ENCODE assay signal across 11 cellular contexts in genomic region chr1:94919241-94920030, GRCh38. TPM values are rescaled to one million over a fixed set of nuclear protein-coding genes. Genes with fewer than 3 reads are reported as not detected.
DNase-seq lines count a peak whose midpoint lies in the region; ATAC-seq and TF ChIP-seq lines count a peak whose summit lies in the region.
"Had no signal": no experiment of that assay in that cellular context is flagged by ENCODE, and none has a peak within 500 bp of the region (broad histone marks: within the 10 kb centered on the region; RNA-seq: fewer than 3 reads in every experiment).

No MANE protein-coding gene starts in this region.

- H3K9me3 Mint-ChIP-seq in GM23338, result no peaks in the 10 kb centered on the region
- H3K9me3 Mint-ChIP-seq: stimulated activated naive CD8-positive, alpha-beta T cell treated with anti-CD3 and anti-CD28 coated beads, Interleukin-15, Interleukin-2, amounts not matched to agents 100 ng/mL and 50 ng/mL, for 24 hours had no signal

- no peak overlapping the region for H3K27ac Mint-ChIP-seq in GM23338
- H3K27ac Mint-ChIP-seq: activated CD8-positive, alpha-beta T cell treated with anti-CD3 and anti-CD28 coated beads, Interleukin-2, amount 10 ng/mL, durations not matched to agents 7 days and 5 days; stimulated activated naive CD8-positive, alpha-beta T cell treated with anti-CD3 and anti-CD28 coated beads, Interleukin-15, Interleukin-2, amounts not matched to agents 100 ng/mL and 50 ng/mL, for 24 hours had no signal

- peaks cover 96% of the 10 kb centered on the region for H4K20me1 ChIP-seq in GM23338 (replicated peaks; ENCODE audit: insufficient read depth)

- H3K36me3 ChIP-seq in GM23338 (ENCODE audit: insufficient read depth) (no peaks in the 10 kb centered on the region), sigmoid colon (no peaks in the 10 kb centered on the region)

- peaks cover 66% of the 10 kb centered on the region for H3K4me1 Mint-ChIP-seq in GM23338

- H3K27me3 Mint-ChIP-seq in GM23338 (ENCODE audit: insufficient read depth, low read depth, poor library complexity), result peaks cover 5% of the 10 kb centered on the region

- no peak overlapping the region for H2AFZ ChIP-seq in GM23338

- no peak for TF ChIP-seq POLR2A in sigmoid colon (IDR thresholded peaks at IDR 0.05)
- no peak for TF ChIP-seq POLR2A in GM18505 (IDR thresholded peaks at IDR 0.05; ENCODE audit: borderline replicate concordance, extremely low read depth, insufficient read depth, insufficient read length)

- H3K4me1 ChIP-seq in GM23338 (ENCODE audit: insufficient read depth) (peaks cover 53% of the 10 kb centered on the region), sigmoid colon (peaks cover 0 to 99% (median 80%) of the 10 kb centered on the region in 4 donors)

- peak overlapping the region; percentile 56 for H3K4me2 ChIP-seq in GM23338

- ATAC-seq in GM23338 (peak; percentile 17), GM18505 (IDR thresholded peaks at IDR 0.05; ENCODE audit: unreplicated experiment) (no peak)
- ATAC-seq: activated CD8-positive, alpha-beta T cell treated with anti-CD3 and anti-CD28 coated beads, Interleukin-2, amount 10 ng/mL, durations not matched to agents 7 days and 5 days had no signal

- no peak overlapping the region for H3K27ac ChIP-seq in GM23338 (ENCODE audit: low read depth)
- peak overlapping the region; percentile 28 to 99 (median 64) for H3K27ac ChIP-seq in sigmoid colon

- H3K4me3 Mint-ChIP-seq in GM23338, result no peak overlapping the region; the same call in 2 of the 3 replicates
- H3K4me3 Mint-ChIP-seq: activated CD8-positive, alpha-beta T cell treated with anti-CD3 and anti-CD28 coated beads, Interleukin-2, amount 10 ng/mL, durations not matched to agents 7 days and 5 days; stimulated activated naive CD8-positive, alpha-beta T cell treated with anti-CD3 and anti-CD28 coated beads, Interleukin-15, Interleukin-2, amounts not matched to agents 100 ng/mL and 50 ng/mL, for 24 hours had no signal

- DNase-seq in GM23338 (ENCODE audit: low spot score) (no peak), SK-MEL-5 (ENCODE audit: low read depth, low spot score) (peak; percentile 48), foreskin melanocyte (peak; percentile 52), sigmoid colon (no peak), NCI-H510A treated with DMSO at 0.1 percent for 48 hours (lab: John Stamatoyannopoulos, UW) (no peak), NCI-H1105 treated with DMSO at 0.1 percent for 48 hours (lab: John Stamatoyannopoulos, UW) (no peak), pons (ENCODE audit: low spot score) (no peak)
- DNase-seq: activated CD8-positive, alpha-beta T cell treated with anti-CD3 and anti-CD28 coated beads, Interleukin-2, amount 10 ng/mL, durations not matched to agents 7 days and 5 days; HCEC 1CT had no signal

- H3K4me3 ChIP-seq in GM23338, result no peak overlapping the region
- peak overlapping the region in 1 of 4 donors; percentile 4 for H3K4me3 ChIP-seq in sigmoid colon

- H3K27me3 ChIP-seq in GM23338 (ENCODE audit: insufficient read depth) (no peaks in the 10 kb centered on the region), sigmoid colon (no peaks in the 10 kb centered on the region)

- TF ChIP-seq CTCF in GM23338 (conservative IDR thresholded peaks at IDR 0.05; ENCODE audit: low read depth in 2 of 2), result no peak
- no peak for TF ChIP-seq CTCF in sigmoid colon (IDR thresholded peaks at IDR 0.05)

- intact Hi-C loops in sigmoid colon (cut with DNase I), result loop anchor here (10.0 kb wide), 1 partner anchor 505 kb away; the partner anchor contains the start of gene ABCD3

- H3K9me3 ChIP-seq in sigmoid colon, result no peaks in the 10 kb centered on the region

- 53 to 79% methylated on average over 4 of the region's 4 CpGs for WGBS in sigmoid colon, 2 donors

- in situ Hi-C loops in SK-MEL-5 (cut with HindIII; ENCODE audit: low pct_unique_long_range_greater_than_20kb, low sequenced_read_pairs), result no loop called here

- H3K36me3 Mint-ChIP-seq in GM23338 (ENCODE audit: low read depth), result peaks cover 38% of the 10 kb centered on the region; the same call in 2 of the 3 replicates

- no peak for TF ChIP-seq EP300 in sigmoid colon (IDR thresholded peaks at IDR 0.05)

- H3K9me2 ChIP-seq in GM23338 (ENCODE audit: insufficient read depth), result peaks cover 3% of the 10 kb centered on the region

- no peaks in the 10 kb centered on the region for H3F3A ChIP-seq in GM23338 (replicated peaks; ENCODE audit: low read depth)

- H3K79me2 ChIP-seq in GM23338 (replicated peaks; ENCODE audit: insufficient read depth), result peaks cover 100% of the 10 kb centered on the region

TF ChIP-seq in GM23338, 12 proteins besides CTCF, POLR2A, EP300 and RAD21 (continues in another document):
- no peak for TF ChIP-seq ZNF114 (CRISPR knock-in tag; IDR thresholded peaks at IDR 0.05)
- no peak for TF ChIP-seq STAT1 (IDR thresholded peaks at IDR 0.05; ENCODE audit: unreplicated experiment)
- no peak for TF ChIP-seq JUNB (IDR thresholded peaks at IDR 0.05; ENCODE audit: unreplicated experiment)
- TF ChIP-seq, protein P1, sequence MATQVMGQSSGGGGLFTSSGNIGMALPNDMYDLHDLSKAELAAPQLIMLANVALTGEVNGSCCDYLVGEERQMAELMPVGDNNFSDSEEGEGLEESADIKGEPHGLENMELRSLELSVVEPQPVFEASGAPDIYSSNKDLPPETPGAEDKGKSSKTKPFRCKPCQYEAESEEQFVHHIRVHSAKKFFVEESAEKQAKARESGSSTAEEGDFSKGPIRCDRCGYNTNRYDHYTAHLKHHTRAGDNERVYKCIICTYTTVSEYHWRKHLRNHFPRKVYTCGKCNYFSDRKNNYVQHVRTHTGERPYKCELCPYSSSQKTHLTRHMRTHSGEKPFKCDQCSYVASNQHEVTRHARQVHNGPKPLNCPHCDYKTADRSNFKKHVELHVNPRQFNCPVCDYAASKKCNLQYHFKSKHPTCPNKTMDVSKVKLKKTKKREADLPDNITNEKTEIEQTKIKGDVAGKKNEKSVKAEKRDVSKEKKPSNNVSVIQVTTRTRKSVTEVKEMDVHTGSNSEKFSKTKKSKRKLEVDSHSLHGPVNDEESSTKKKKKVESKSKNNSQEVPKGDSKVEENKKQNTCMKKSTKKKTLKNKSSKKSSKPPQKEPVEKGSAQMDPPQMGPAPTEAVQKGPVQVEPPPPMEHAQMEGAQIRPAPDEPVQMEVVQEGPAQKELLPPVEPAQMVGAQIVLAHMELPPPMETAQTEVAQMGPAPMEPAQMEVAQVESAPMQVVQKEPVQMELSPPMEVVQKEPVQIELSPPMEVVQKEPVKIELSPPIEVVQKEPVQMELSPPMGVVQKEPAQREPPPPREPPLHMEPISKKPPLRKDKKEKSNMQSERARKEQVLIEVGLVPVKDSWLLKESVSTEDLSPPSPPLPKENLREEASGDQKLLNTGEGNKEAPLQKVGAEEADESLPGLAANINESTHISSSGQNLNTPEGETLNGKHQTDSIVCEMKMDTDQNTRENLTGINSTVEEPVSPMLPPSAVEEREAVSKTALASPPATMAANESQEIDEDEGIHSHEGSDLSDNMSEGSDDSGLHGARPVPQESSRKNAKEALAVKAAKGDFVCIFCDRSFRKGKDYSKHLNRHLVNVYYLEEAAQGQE (IDR thresholded peaks at IDR 0.05; ENCODE audit: unreplicated experiment), result no peak
- no peak for TF ChIP-seq ZNF331 (CRISPR knock-in tag; IDR thresholded peaks at IDR 0.05; ENCODE audit: low read depth)
- TF ChIP-seq, protein P2, sequence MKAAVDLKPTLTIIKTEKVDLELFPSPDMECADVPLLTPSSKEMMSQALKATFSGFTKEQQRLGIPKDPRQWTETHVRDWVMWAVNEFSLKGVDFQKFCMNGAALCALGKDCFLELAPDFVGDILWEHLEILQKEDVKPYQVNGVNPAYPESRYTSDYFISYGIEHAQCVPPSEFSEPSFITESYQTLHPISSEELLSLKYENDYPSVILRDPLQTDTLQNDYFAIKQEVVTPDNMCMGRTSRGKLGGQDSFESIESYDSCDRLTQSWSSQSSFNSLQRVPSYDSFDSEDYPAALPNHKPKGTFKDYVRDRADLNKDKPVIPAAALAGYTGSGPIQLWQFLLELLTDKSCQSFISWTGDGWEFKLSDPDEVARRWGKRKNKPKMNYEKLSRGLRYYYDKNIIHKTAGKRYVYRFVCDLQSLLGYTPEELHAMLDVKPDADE (IDR thresholded peaks at IDR 0.05), result no peak

RNA-seq across cellular contexts. Expression of gene CNN3, which starts 7.5 kb away (rescaled TPM):
- total RNA-seq in GM23338 (2014; rRNA removed; shearing (Covaris generic)), result 220 and 247 TPM in 2 replicates
- polyA plus RNA-seq in GM23338 (2016; fragmentation: Nextera tagmentation; extraction: Ambion mirVana) (270 and 312 TPM in 2 replicates), sigmoid colon (10 to 100 TPM; 58.3 to 96.4 (median 80.2) TPM)
- 87.8 and 92.9 TPM in 2 replicates for total RNA-seq in SK-MEL-5 (2014; rRNA removed; shearing (Covaris generic))
- polyA plus RNA-seq in SK-MEL-5 (2015; cell fraction: cytosol; rRNA removed), result 91.5 and 104 TPM in 2 replicates
- 41.0 and 50.0 TPM in 2 replicates for polyA plus RNA-seq in SK-MEL-5 (2015; cell fraction: nucleus; rRNA removed)
- total RNA-seq in sigmoid colon, result 100 to 1,000 TPM; 157 to 247 (median 170) TPM

Comparison
In these comparisons a context has a peak if more than half of its experiments do, and no peak if none do; other contexts are left out.
1. DNase-seq: peak in SK-MEL-5 (single experiment) and foreskin melanocyte (single experiment); none in GM23338 (single experiment), sigmoid colon (single experiment), NCI-H510A treated with DMSO at 0.1 percent for 48 hours (single experiment), NCI-H1105 treated with DMSO at 0.1 percent for 48 hours (single experiment) and pons (single experiment).